ENCODE assay signal across 30 cellular contexts in genomic region chr10:118607768-118608354, GRCh38. TPM values are rescaled to one million over a fixed set of nuclear protein-coding genes. Genes with fewer than 3 reads are reported as not detected.
"Had no signal": no experiment of that assay in that cellular context is flagged by ENCODE, and none has a peak within 500 bp of the region (broad histone marks: within the 10 kb centered on the region; RNA-seq: fewer than 3 reads in every experiment).

No MANE protein-coding gene starts in this region.

- H3K4me1 ChIP-seq: breast epithelium had no signal

- H3K27ac ChIP-seq: adrenal gland, breast epithelium, SK-N-MC had no signal

- ATAC-seq: activated CD8-positive, alpha-beta T cell treated with anti-CD3 and anti-CD28 coated beads for 36 hours; Panc1; Right ventricle myocardium inferior; T-cell had no signal

- H3K4me3 ChIP-seq: adrenal gland, breast epithelium, SK-N-MC had no signal

- H3K36me3 ChIP-seq: adrenal gland, breast epithelium had no signal

- H3K27me3 ChIP-seq: adrenal gland had no signal

- DNase-seq: activated CD4-positive, alpha-beta T cell treated with anti-CD3 and anti-CD28 coated beads for 4 hours; activated CD4-positive, CD25-positive, alpha-beta regulatory T cell; activated CD8-positive, alpha-beta memory T cell treated with anti-CD3 and anti-CD28 coated beads, Interleukin-2, amount 50 U/mL, for 48 hours; activated CD8-positive, alpha-beta T cell treated with anti-CD3 and anti-CD28 coated beads for 36 hours; activated naive CD4-positive, alpha-beta T cell treated with anti-CD3 and anti-CD28 coated beads, Interleukin-2, amount 50 U/mL, for 16 hours; activated naive CD8-positive, alpha-beta T cell treated with anti-CD3 and anti-CD28 coated beads, Interleukin-2, amount 10 ng/mL, durations not matched to agents 7 days and 5 days; activated T-cell treated with anti-CD3 and anti-CD28 coated beads, Interleukin-2, amount 50 U/mL, for 1 hour; adrenal gland; anterior cingulate cortex; caudate nucleus; KG1; NCI-H1092; NCI-H1417; NCI-H1694; NCI-H2029; NCI-H446; NCI-H524; NCI-H748 treated with DMSO at 0.1 percent for 48 hours; NK-92 treated with Interleukin-12 subunit alpha and Interleukin-12 subunit beta, amount 100 ng/mL, for 24 hours; OCI-M1; RPMI8226; T-cell; T-helper 2 cell; T1000 had no signal

- H3K9me3 ChIP-seq: adrenal gland had no signal

RNA-seq across cellular contexts. Expression of gene PRLHR, which starts 12.4 kb away (rescaled TPM):
- total RNA-seq: activated CD8-positive, alpha-beta T cell treated with anti-CD3 and anti-CD28 coated beads for 36 hours; activated naive CD8-positive, alpha-beta T cell treated with anti-CD3 and anti-CD28 coated beads, Interleukin-2, amount 10 ng/mL, durations not matched to agents 7 days and 5 days; breast epithelium; LHCN-M2; M059J; Right ventricle myocardium inferior; T-cell had no signal
